8 cellular contexts compared by ENCODE assay signal in the genomic region with DNA sequence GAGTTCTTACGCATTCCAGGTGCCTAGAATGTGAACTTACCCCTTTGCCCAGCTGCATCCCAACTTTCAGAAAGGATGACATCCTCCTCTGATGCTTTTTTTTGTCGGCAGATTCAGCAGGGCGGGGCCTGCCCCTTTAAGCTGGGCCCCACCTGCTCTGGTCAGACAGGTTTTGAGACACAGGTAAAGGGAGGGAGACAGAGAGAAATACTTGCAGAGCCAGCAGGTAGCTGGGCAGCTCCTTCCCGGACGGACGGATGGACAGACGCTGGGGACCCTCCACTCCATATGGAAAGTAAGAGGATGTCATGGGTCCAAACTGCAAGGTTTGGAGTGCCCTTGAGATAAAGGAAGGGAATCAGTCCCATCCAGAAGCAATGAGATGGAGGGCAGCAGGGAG. TPM values are rescaled to one million over a fixed set of nuclear protein-coding genes. Genes with fewer than 3 reads are reported as not detected.
A peak's percentile ranks its signal among the peaks of the same experiment; 100 is the strongest.
DNase-seq lines count a peak whose midpoint lies in the region; ATAC-seq, FAIRE-seq and TF ChIP-seq lines count a peak whose summit lies in the region.

Gene TMEM79 (plus strand): TSS at position 214 of the 400 bp plus-strand sequence. CDS start 902 bp downstream, outside the sequence.

- 68 to 75% methylated on average over 7 of the region's 7 CpGs for WGBS in pancreas, 2 donors

- H3K36me3 ChIP-seq in DOHH2 (ENCODE audit: control insufficient read depth, low read length) (peaks cover 34% of the 10 kb centered on the region), OCI-LY3 (replicated peaks; ENCODE audit: low read depth, low read length) (peaks cover 16% of the 10 kb centered on the region), pancreas (no peaks in the 10 kb centered on the region)

- DNase-seq in epithelial cell of prostate (ENCODE audit: low read depth, low spot score), result no peak
- DNase-seq in pancreas, result no peak
- DNase-seq in NCI-H82 (lab: John Stamatoyannopoulos, UW), result no peak
- no peak for DNase-seq in middle frontal gyrus (ENCODE audit: extremely low spot score, low spot score)
- no peak for DNase-seq in NCI-H1694 treated with DMSO at 0.1 percent for 48 hours (lab: John Stamatoyannopoulos, UW)

- no peaks in the 10 kb centered on the region for H3K9me2 ChIP-seq in DOHH2 (replicated peaks; ENCODE audit: control insufficient read depth, low read length)

- peak within 1 kb of the TSS; percentile 87 for H2AFZ ChIP-seq in OCI-LY3 (ENCODE audit: low read depth, low read length)

- H3K4me2 ChIP-seq in DOHH2 (ENCODE audit: low read length) (peak within 1 kb of the TSS; percentile 99), OCI-LY3 (ENCODE audit: low read length) (peak within 1 kb of the TSS; percentile 94)

- no peak for FAIRE-seq in pancreas (lab: Jason Lieb, UNC)

- peak within 1 kb of the TSS; percentile 75 for H3K4me3 ChIP-seq in DOHH2 (ENCODE audit: low read length)
- H3K4me3 ChIP-seq in OCI-LY3 (ENCODE audit: low read length), result peak within 1 kb of the TSS; percentile 88
- H3K4me3 ChIP-seq in pancreas, result peak within 1 kb of the TSS; percentile 69 to 95 (median 90)

- intact Hi-C loops in pancreas (cut with DNase I), result no loop called here

- peak within 1 kb of the TSS; percentile 24 for H3K27ac ChIP-seq in DOHH2 (ENCODE audit: low read depth, low read length)
- H3K27ac ChIP-seq in OCI-LY3 (ENCODE audit: low read length), result peak within 1 kb of the TSS; percentile 26
- peak within 1 kb of the TSS; percentile 87 for H3K27ac ChIP-seq in epithelial cell of prostate
- peak within 1 kb of the TSS in 3 of 4 donors; percentile 62 to 86 (median 80) for H3K27ac ChIP-seq in pancreas

- no peak for ATAC-seq in pancreas
- no peak for ATAC-seq in GM18873 (IDR thresholded peaks at IDR 0.05; ENCODE audit: low FRiP score, unreplicated experiment)

- no peaks in the 10 kb centered on the region for H3K27me3 ChIP-seq in DOHH2 (ENCODE audit: control insufficient read depth, low read length)
- H3K27me3 ChIP-seq in OCI-LY3 (ENCODE audit: low read depth, low read length), result no peaks in the 10 kb centered on the region
- no peaks in the 10 kb centered on the region for H3K27me3 ChIP-seq in pancreas

- H3K9me3 ChIP-seq in DOHH2 (ENCODE audit: control insufficient read depth, insufficient read depth, low read length), result no peaks in the 10 kb centered on the region
- no peaks in the 10 kb centered on the region for H3K9me3 ChIP-seq in OCI-LY3 (ENCODE audit: insufficient read depth, low read length)
- no peaks in the 10 kb centered on the region for H3K9me3 ChIP-seq in pancreas

- H3K9ac ChIP-seq in OCI-LY3 (ENCODE audit: low read length), result peak within 1 kb of the TSS; percentile 94

- H3K79me2 ChIP-seq in DOHH2 (ENCODE audit: control insufficient read depth, low read length), result peaks cover 51% of the 10 kb centered on the region
- H3K79me2 ChIP-seq in OCI-LY3 (ENCODE audit: low read length), result peaks cover 48% of the 10 kb centered on the region

- no peaks in the 10 kb centered on the region for H3F3A ChIP-seq in DOHH2 (ENCODE audit: control insufficient read depth, insufficient read depth)

- H4K20me1 ChIP-seq in DOHH2 (ENCODE audit: control insufficient read depth, insufficient read depth, low read depth, low read length), result peaks cover 15% of the 10 kb centered on the region; the same call in 1 of the 2 replicates
- peaks cover 5% of the 10 kb centered on the region for H4K20me1 ChIP-seq in OCI-LY3 (ENCODE audit: insufficient read depth, low read length)

- no peak for TF ChIP-seq CTCF in DOHH2 (IDR thresholded peaks at IDR 0.05; ENCODE audit: low read depth, low read length, poor library complexity, severe bottlenecking)
- no peak for TF ChIP-seq CTCF in OCI-LY3 (IDR thresholded peaks at IDR 0.05; ENCODE audit: low read depth, low read length)
- no peak for TF ChIP-seq CTCF in pancreas (IDR thresholded peaks at IDR 0.05)

- H3K4me1 ChIP-seq in DOHH2 (ENCODE audit: control insufficient read depth, low read length) (peaks cover 27% of the 10 kb centered on the region), OCI-LY3 (ENCODE audit: low read length) (peaks cover 19% of the 10 kb centered on the region), pancreas (peaks cover 6 to 16% (median 8%) of the 10 kb centered on the region in 3 donors)

RNA-seq across cellular contexts. Expression of gene TMEM79, which starts in this region (rescaled TPM):
- 1 to 10 TPM in 4 of 6 donors, under 1 TPM in 2; 0.51 to 2.7 (median 1.1) TPM for total RNA-seq in pancreas
- polyA plus RNA-seq in pancreas, result 1 to 10 TPM; 3.1 to 3.7 TPM

Comparison
In these comparisons a context has a peak if more than half of its experiments do, and no peak if none do; other contexts are left out.
1. H3K27ac ChIP-seq: peak in every context shown above with its lines; median percentile 87 in epithelial cell of prostate; 80 in pancreas; 26 in OCI-LY3; 24 in DOHH2.